ENCODE assay signal across 8 cellular contexts in the genomic region with DNA sequence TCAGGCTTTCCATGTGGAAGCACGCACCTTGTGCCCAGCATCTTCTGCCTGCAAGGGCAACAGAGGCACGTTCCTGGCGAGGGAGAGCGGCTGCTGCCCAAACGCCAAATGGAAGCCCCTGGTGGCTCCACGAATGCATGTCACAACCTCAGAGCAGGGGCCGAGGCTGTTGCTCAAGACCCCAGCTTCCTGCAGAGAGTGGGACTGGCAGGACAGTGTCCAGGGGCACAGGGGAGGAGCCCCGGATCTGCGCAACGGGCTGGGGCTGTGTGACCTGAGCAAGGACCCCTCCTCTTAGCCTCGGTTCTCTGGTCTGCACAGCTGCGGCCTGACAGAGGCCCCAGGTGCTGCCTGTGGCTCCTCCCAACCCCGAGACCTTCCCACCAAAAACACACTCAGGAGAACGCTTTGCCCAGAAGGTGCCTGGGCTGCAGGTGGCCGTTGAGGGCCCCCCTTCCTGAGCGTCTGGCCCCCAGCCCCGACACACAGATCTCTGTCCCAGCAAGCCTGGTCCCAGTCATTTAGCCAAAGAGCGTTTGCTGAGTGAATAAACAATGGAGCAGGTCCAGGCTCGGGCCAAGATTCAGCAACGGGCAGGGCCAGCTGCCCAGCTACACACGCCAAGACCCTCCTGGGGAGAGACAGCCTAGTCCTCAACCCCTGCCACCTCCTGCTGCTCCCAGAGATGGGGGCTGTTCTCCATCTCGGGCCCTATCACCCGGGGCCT. TPM values are rescaled to one million over a fixed set of nuclear protein-coding genes. Genes with fewer than 3 reads are reported as not detected.
DNase-seq lines count a peak whose midpoint lies in the region; ATAC-seq and TF ChIP-seq lines count a peak whose summit lies in the region.

No MANE protein-coding gene starts in this region.

- no peak for TF ChIP-seq CTCF in 22Rv1 (IDR thresholded peaks at IDR 0.05)
- TF ChIP-seq CTCF in body of pancreas (IDR thresholded peaks at IDR 0.05), result no peak

- H3K36me3 ChIP-seq in HUES6 (ENCODE audit: control insufficient read depth, insufficient read depth, low read length), result no peaks in the 10 kb centered on the region
- no peaks in the 10 kb centered on the region for H3K36me3 ChIP-seq in body of pancreas (replicated peaks in 1 of 2; ENCODE audit: insufficient read depth in 1 of 2, low read depth in 2 of 2)

- peak overlapping the region; percentile 85 for H3K4me3 ChIP-seq in HUES6 (ENCODE audit: low read depth, low read length)
- peak overlapping the region in 1 of 2 donors; percentile 74 for H3K4me3 ChIP-seq in body of pancreas

- WGBS in body of pancreas, 2 donors, result 20 to 36% methylated on average over 4 to 23 of the region's 23 CpGs

- H3K9ac ChIP-seq in HUES6 (ENCODE audit: low read length), result peak overlapping the region; percentile 77

- peak overlapping the region; percentile 49 for H3K4me3 Mint-ChIP-seq in memory B cell

- TF ChIP-seq POLR2A in body of pancreas (IDR thresholded peaks at IDR 0.05), result no peak

- intact Hi-C loops in body of pancreas (cut with DNase I), result no loop called here

- DNase-seq in body of pancreas (peak in 1 of 4 donors; percentile 44), memory B cell (ENCODE audit: low spot score in 2 of 2) (no peak), NCI-H1092 (lab: John Stamatoyannopoulos, UW) (no peak)

- peaks cover 47% of the 10 kb centered on the region for H3K4me1 ChIP-seq in HUES6 (ENCODE audit: control insufficient read depth, insufficient read depth, low read length)
- peaks cover 71% of the 10 kb centered on the region for H3K4me1 ChIP-seq in body of pancreas

- H3K27me3 ChIP-seq in HUES6 (ENCODE audit: control insufficient read depth, insufficient read depth, low read length) (no peaks in the 10 kb centered on the region), body of pancreas (no peaks in the 10 kb centered on the region)

- no peak overlapping the region for H3K27ac Mint-ChIP-seq in memory B cell

- ATAC-seq in body of pancreas (no peak), memory B cell (ENCODE audit: low read depth) (no peak), HG03108 (IDR thresholded peaks at IDR 0.05; ENCODE audit: unreplicated experiment) (no peak), GM18909 (IDR thresholded peaks at IDR 0.05; ENCODE audit: poor library complexity, unreplicated experiment) (no peak), HG03280 (IDR thresholded peaks at IDR 0.05; ENCODE audit: unreplicated experiment) (no peak)

- peaks cover 7% of the 10 kb centered on the region for H3K27me3 Mint-ChIP-seq in memory B cell

- peaks cover 11% of the 10 kb centered on the region for H3K4me1 Mint-ChIP-seq in memory B cell

- no peaks in the 10 kb centered on the region for H3K36me3 Mint-ChIP-seq in memory B cell

- no peaks in the 10 kb centered on the region for H3K9me3 ChIP-seq in HUES6 (ENCODE audit: control insufficient read depth, insufficient read depth, low read depth, low read length)
- no peaks in the 10 kb centered on the region for H3K9me3 ChIP-seq in body of pancreas

- H3K27ac ChIP-seq in 22Rv1 (peak overlapping the region; percentile 74), HUES6 (ENCODE audit: low read depth, low read length) (no peak overlapping the region), body of pancreas (peak overlapping the region; percentile 41 to 91 (median 83))

- no peaks in the 10 kb centered on the region for H3K9me3 Mint-ChIP-seq in memory B cell

RNA-seq across cellular contexts. Expression of a gene that starts 1.2 kb away (rescaled TPM):
- total RNA-seq in body of pancreas, result 10 to 100 TPM; 23.3 to 26.7 TPM

RNA-seq across cellular contexts. Expression of a gene that starts 46.1 kb away (rescaled TPM):
- 10 to 100 TPM; 66.3 to 72.9 TPM for total RNA-seq in body of pancreas
